32 cellular contexts compared by ENCODE assay signal in the genomic region with DNA sequence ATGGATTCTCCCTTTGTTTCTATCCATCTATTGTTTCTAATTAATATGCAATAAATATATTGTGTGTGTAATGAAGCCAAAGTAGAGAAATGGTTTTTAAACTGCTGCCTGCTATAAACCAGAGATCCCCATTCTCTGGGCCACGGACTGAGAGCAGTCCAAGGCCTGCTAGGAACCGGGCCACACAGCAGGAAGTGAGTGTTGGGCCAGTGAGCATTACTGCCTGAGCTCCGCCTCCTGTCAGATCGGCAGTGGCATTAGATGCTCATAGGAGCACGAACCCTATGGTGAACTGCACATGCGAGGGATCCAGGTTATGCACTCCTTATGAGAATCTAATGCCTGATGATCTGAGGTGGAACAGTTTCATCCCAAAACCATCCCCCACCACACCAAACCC.
DNase-seq lines count a peak whose midpoint lies in the region; ATAC-seq, FAIRE-seq and TF ChIP-seq lines count a peak whose summit lies in the region.
"Had no signal": no experiment of that assay in that cellular context is flagged by ENCODE, and none has a peak within 500 bp of the region (broad histone marks: within the 10 kb centered on the region; RNA-seq: fewer than 3 reads in every experiment).

No MANE protein-coding gene starts in this region.

- peak overlapping the region; percentile 90 for H3K27ac ChIP-seq in endothelial cell of umbilical vein (ENCODE audit: insufficient read depth, low read depth, low read length)
- H3K27ac ChIP-seq in osteoblast (ENCODE audit: low read depth, low read length) = peak overlapping the region; percentile 87
- H3K27ac ChIP-seq: C4-2B, cardiac muscle cell, KMS-11, right lobe of liver, upper lobe of left lung had no signal

- TF ChIP-seq POLR2A in endothelial cell of umbilical vein (IDR thresholded peaks at IDR 0.05; ENCODE audit: low read depth, low read length) = peak; percentile 25

- H3K4me3 ChIP-seq in endothelial cell of umbilical vein (replicated peaks in 1 of 3; ENCODE audit: insufficient read depth in 1 of 3, low read depth in 1 of 3, low read length in 3 of 3) (no peak overlapping the region), osteoblast (ENCODE audit: insufficient read depth, low read length) (no peak overlapping the region)
- H3K4me3 ChIP-seq: cardiac muscle cell, right lobe of liver, upper lobe of left lung had no signal

- peak; percentile 75 for FAIRE-seq in endothelial cell of umbilical vein (lab: Jason Lieb, UNC)
- FAIRE-seq: kidney had no signal

- peaks cover 3% of the 10 kb centered on the region for H3K9me3 Mint-ChIP-seq in stimulated activated effector memory CD8-positive, alpha-beta T cell treated with anti-CD3 and anti-CD28 coated beads, Interleukin-12 subunit alpha, Interleukin-12 subunit beta, amount 100 ng/mL, for 72 hours
- H3K9me3 Mint-ChIP-seq: effector memory CD8-positive, alpha-beta T cell had no signal

- no peak overlapping the region for H3K4me3 Mint-ChIP-seq in stimulated activated effector memory CD8-positive, alpha-beta T cell treated with anti-CD3 and anti-CD28 coated beads, Interleukin-12 subunit alpha, Interleukin-12 subunit beta, amount 100 ng/mL, for 72 hours
- H3K4me3 Mint-ChIP-seq: activated naive CD8-positive, alpha-beta T cell treated with anti-CD3 and anti-CD28 coated beads for 36 hours; effector memory CD8-positive, alpha-beta T cell; naive thymus-derived CD8-positive, alpha-beta T cell had no signal

- peaks cover 37% of the 10 kb centered on the region for H3K4me1 Mint-ChIP-seq in stimulated activated effector memory CD8-positive, alpha-beta T cell treated with anti-CD3 and anti-CD28 coated beads, Interleukin-12 subunit alpha, Interleukin-12 subunit beta, amount 100 ng/mL, for 72 hours

- CTCF ChIA-PET in endothelial cell of umbilical vein (lab: Charles Lee) = interaction anchor here (1.0 to 2.1 kb wide), 2 partner anchors 28 to 32 kb away, joined by 4 to 9 read pairs; no protein-coding TSS in a partner anchor

- no peaks in the 10 kb centered on the region for H3K9me3 ChIP-seq in endothelial cell of umbilical vein (replicated peaks; ENCODE audit: control insufficient read depth, insufficient read depth, low read length)
- peaks cover 3% of the 10 kb centered on the region for H3K9me3 ChIP-seq in osteoblast (ENCODE audit: low read depth, low read length)
- H3K9me3 ChIP-seq: right lobe of liver, upper lobe of left lung had no signal

- H3K79me2 ChIP-seq in endothelial cell of umbilical vein (ENCODE audit: control insufficient read depth, insufficient read depth, low read length) = no peaks in the 10 kb centered on the region
- H3K79me2 ChIP-seq in osteoblast (ENCODE audit: insufficient read depth, low read length) = no peaks in the 10 kb centered on the region

- H3K4me1 ChIP-seq in endothelial cell of umbilical vein (ENCODE audit: control insufficient read depth, extremely low read depth, insufficient read depth, low read length) = peaks cover 62% of the 10 kb centered on the region
- peaks cover 15% of the 10 kb centered on the region for H3K4me1 ChIP-seq in osteoblast (ENCODE audit: insufficient read depth, low read length)

- H3K4me2 ChIP-seq in endothelial cell of umbilical vein (ENCODE audit: insufficient read depth, low read length) (peak overlapping the region; percentile 24), osteoblast (ENCODE audit: insufficient read depth, low read length) (peak overlapping the region; percentile 25)
- H3K4me2 ChIP-seq: KMS-11 had no signal

- no peaks in the 10 kb centered on the region for H3K36me3 Mint-ChIP-seq in stimulated activated effector memory CD8-positive, alpha-beta T cell treated with anti-CD3 and anti-CD28 coated beads, Interleukin-12 subunit alpha, Interleukin-12 subunit beta, amount 100 ng/mL, for 72 hours

- POLR2A ChIA-PET in endothelial cell of umbilical vein (lab: Charles Lee) = no interaction called here

- DNase-seq in ELR (ENCODE audit: low read depth) = peak; percentile 79
- peak; percentile 14 for DNase-seq in RPMI7951 (ENCODE audit: low read depth)
- no peak for DNase-seq in endothelial cell of umbilical vein (ENCODE audit: low read depth, low spot score)
- no peak for DNase-seq in osteoblast (ENCODE audit: insufficient read length, low spot score, missing footprints)
- DNase-seq in stimulated activated effector memory CD8-positive, alpha-beta T cell treated with anti-CD3 and anti-CD28 coated beads, Interleukin-12 subunit alpha, Interleukin-12 subunit beta, amount 100 ng/mL, for 72 hours (ENCODE audit: low spot score in 2 of 2) = no peak
- DNase-seq in anterior cingulate cortex (lab: John Stamatoyannopoulos, UW) = no peak
- DNase-seq: activated CD4-positive, alpha-beta T cell treated with anti-CD3 and anti-CD28 coated beads for 48 hours; activated naive CD8-positive, alpha-beta T cell treated with anti-CD3 and anti-CD28 coated beads for 36 hours; aorta; Calu3; cortex of kidney; effector memory CD8-positive, alpha-beta T cell; GOT3; head of caudate nucleus; kidney; naive thymus-derived CD8-positive, alpha-beta T cell; NCI-H1436; NCI-H2081; NCI-H2227 treated with DMSO at 0.1 percent for 48 hours; NCI-H526; NK-92 treated with Interleukin-12 subunit alpha and Interleukin-12 subunit beta, amount 100 ng/mL, for 24 hours; right lobe of liver; stimulated activated CD4-positive, alpha-beta T cell treated with anti-CD3 and anti-CD28 coated beads, Interleukin-4, amount 100 ng/mL, for 24 hours; SW 1271; upper lobe of left lung had no signal

- H3K9me1 ChIP-seq in endothelial cell of umbilical vein (replicated peaks; ENCODE audit: control insufficient read depth, extremely low read depth, insufficient read depth, low read length) = no peaks in the 10 kb centered on the region

- no peaks in the 10 kb centered on the region for H3K36me3 ChIP-seq in endothelial cell of umbilical vein (ENCODE audit: control insufficient read depth in 2 of 2, extremely low read depth in 1 of 2, insufficient read depth in 2 of 2, low read length in 2 of 2)
- no peaks in the 10 kb centered on the region for H3K36me3 ChIP-seq in osteoblast (ENCODE audit: insufficient read depth, low read length)
- H3K36me3 ChIP-seq: cardiac muscle cell, right lobe of liver, upper lobe of left lung had no signal

- H2AFZ ChIP-seq in endothelial cell of umbilical vein (ENCODE audit: low read depth, low read length) = peak overlapping the region; percentile 52
- peak overlapping the region; percentile 57 for H2AFZ ChIP-seq in osteoblast (ENCODE audit: low read length)

- H3K27me3 ChIP-seq in endothelial cell of umbilical vein (ENCODE audit: control insufficient read depth in 2 of 2, insufficient read depth in 2 of 2, low read length in 2 of 2) (no peaks in the 10 kb centered on the region), osteoblast (ENCODE audit: insufficient read depth, low read length) (no peaks in the 10 kb centered on the region)
- H3K27me3 ChIP-seq: cardiac muscle cell, right lobe of liver, upper lobe of left lung had no signal

- dilution Hi-C loops in endothelial cell of umbilical vein (cut with MboI; ENCODE audit: extremely low pct_ligation_motif_present, low sequenced_read_pairs) = loop anchor here (25.0 kb wide), 1 partner anchor 196 kb away; no protein-coding TSS in a partner anchor

- TF ChIP-seq CTCF in endothelial cell of umbilical vein (IDR thresholded peaks at IDR 0.05; ENCODE audit: extremely low read depth in 1 of 2, insufficient read depth in 1 of 2, low read depth in 1 of 2, low read length in 2 of 2) (no peak), osteoblast (IDR thresholded peaks at IDR 0.05; ENCODE audit: extremely low read depth, low read depth, low read length) (no peak)

- ATAC-seq in stimulated activated effector memory CD8-positive, alpha-beta T cell treated with anti-CD3 and anti-CD28 coated beads, Interleukin-12 subunit alpha, Interleukin-12 subunit beta, amount 100 ng/mL, for 72 hours = no peak
- no peak for ATAC-seq in GM21447 (IDR thresholded peaks at IDR 0.05; ENCODE audit: unreplicated experiment)
- no peak for ATAC-seq in HG02642 (IDR thresholded peaks at IDR 0.05; ENCODE audit: poor library complexity, unreplicated experiment)
- ATAC-seq: effector memory CD8-positive, alpha-beta T cell; esophagus mucosa; naive thymus-derived CD8-positive, alpha-beta T cell; right lobe of liver had no signal

- H3K9ac ChIP-seq in endothelial cell of umbilical vein (replicated peaks; ENCODE audit: extremely low read depth, insufficient read depth, low read length) = peak overlapping the region; percentile 56
- H3K9ac ChIP-seq: KMS-11 had no signal

- BruUV-seq in endothelial cell of umbilical vein (replicated peaks; lab: Mats Ljungman, UMichigan) = TSS peak; percentile 17

- H4K20me1 ChIP-seq in endothelial cell of umbilical vein (replicated peaks; ENCODE audit: control insufficient read depth, extremely low read depth, insufficient read depth, low read length) (no peaks in the 10 kb centered on the region), osteoblast (ENCODE audit: insufficient read depth, low read length) (no peaks in the 10 kb centered on the region)

- H3K27ac Mint-ChIP-seq in stimulated activated effector memory CD8-positive, alpha-beta T cell treated with anti-CD3 and anti-CD28 coated beads, Interleukin-12 subunit alpha, Interleukin-12 subunit beta, amount 100 ng/mL, for 72 hours = no peak overlapping the region
- H3K27ac Mint-ChIP-seq: activated naive CD8-positive, alpha-beta T cell treated with anti-CD3 and anti-CD28 coated beads for 36 hours; progenitor cell of endocrine pancreas had no signal

- intact Hi-C loops in endothelial cell of umbilical vein (cut with micrococcal nuclease) = no loop called here

TF ChIP-seq in endothelial cell of umbilical vein, 7 proteins besides CTCF, POLR2A, EP300 and RAD21:
- peak; percentile 46 for TF ChIP-seq POLR2AphosphoS5 (IDR thresholded peaks at IDR 0.05; ENCODE audit: insufficient read depth, low read depth, low read length)
- no peak for TF ChIP-seq MYC (IDR thresholded peaks at IDR 0.05; ENCODE audit: low read depth, low read length)

Comparison
In these comparisons a context has a peak if more than half of its experiments do, and no peak if none do; other contexts are left out.
1. DNase-seq: peak in ELR (single experiment) and RPMI7951 (single experiment); none in endothelial cell of umbilical vein (single experiment), osteoblast (single experiment), stimulated activated effector memory CD8-positive, alpha-beta T cell treated with anti-CD3 and anti-CD28 coated beads, Interleukin-12 subunit alpha, Interleukin-12 subunit beta, amount 100 ng/mL, for 72 hours (0 of 2) and anterior cingulate cortex (0 of 58).